ENCODE assay signal across 14 cellular contexts in the genomic region with DNA sequence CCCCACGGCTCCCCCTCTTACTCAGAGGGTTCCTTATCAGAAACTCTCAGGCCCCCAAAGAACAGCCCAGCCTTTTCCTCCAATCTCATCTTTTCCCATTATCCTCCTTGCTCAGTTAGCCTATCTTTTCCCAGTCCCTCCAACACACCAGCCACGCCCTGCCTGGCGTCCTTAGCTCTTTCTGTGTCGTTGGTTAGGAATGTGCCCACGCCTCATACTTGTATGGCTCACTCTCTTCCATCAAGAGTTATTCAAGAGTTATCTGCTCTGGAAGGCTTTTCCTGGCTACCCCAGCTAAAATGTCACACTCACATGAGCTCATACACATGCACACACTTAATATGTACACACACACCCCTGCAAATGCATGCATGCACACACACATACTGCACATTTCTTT. TPM values are rescaled to one million over a fixed set of nuclear protein-coding genes. Genes with fewer than 3 reads are reported as not detected.
DNase-seq lines count a peak whose midpoint lies in the region; ATAC-seq and TF ChIP-seq lines count a peak whose summit lies in the region.
"Had no signal": no experiment of that assay in that cellular context is flagged by ENCODE, and none has a peak within 500 bp of the region (broad histone marks: within the 10 kb centered on the region; RNA-seq: fewer than 3 reads in every experiment).

No MANE protein-coding gene starts in this region.

- no peak overlapping the region for H3K27ac ChIP-seq in RWPE2 (ENCODE audit: poor library complexity, severe bottlenecking)
- H3K27ac ChIP-seq in thyroid gland: peak overlapping the region in 1 of 3 donors; percentile 45
- H3K27ac ChIP-seq in esophagus muscularis mucosa (replicated peaks in 1 of 4): no peak overlapping the region
- H3K27ac ChIP-seq: gastrocnemius medialis, KMS-11 had no signal

- H3K4me3 ChIP-seq in RWPE2 (ENCODE audit: severe bottlenecking) (no peak overlapping the region), foreskin fibroblast (ENCODE audit: low read depth in 1 of 2, low read length in 2 of 2) (no peak overlapping the region), thyroid gland (replicated peaks in 1 of 3) (no peak overlapping the region), esophagus muscularis mucosa (no peak overlapping the region)
- H3K4me3 ChIP-seq: gastrocnemius medialis, GM12878 had no signal

- peak; percentile 89 for ATAC-seq in RWPE2 (ENCODE audit: low read depth)
- ATAC-seq in sciatic nerve: no peak
- ATAC-seq: gastrocnemius medialis, GM12878, natural killer cell, T-cell had no signal

- H3K9me3 ChIP-seq in RWPE2 (ENCODE audit: severe bottlenecking): no peaks in the 10 kb centered on the region
- H3K9me3 ChIP-seq in thyroid gland: no peaks in the 10 kb centered on the region
- H3K9me3 ChIP-seq in esophagus muscularis mucosa: no peaks in the 10 kb centered on the region
- H3K9me3 ChIP-seq: gastrocnemius medialis had no signal

- DNase-seq in HCEC 1CT (peak; percentile 29), RWPE2 (ENCODE audit: low spot score) (no peak), foreskin fibroblast (peak; percentile 40 to 74), thyroid gland (peak; percentile 45 to 56), hypothalamus (lab: John Stamatoyannopoulos, UW) (no peak), esophagus muscularis mucosa (ENCODE audit: extremely low spot score) (no peak), sciatic nerve (ENCODE audit: low spot score) (no peak)
- DNase-seq: activated CD4-positive, alpha-beta T cell treated with anti-CD3 and anti-CD28 coated beads for 1 hour; activated T-cell treated with anti-CD3 and anti-CD28 coated beads for 4 hours; gastrocnemius medialis; natural killer cell; T-cell had no signal

- no peak for TF ChIP-seq EP300 in esophagus muscularis mucosa (IDR thresholded peaks at IDR 0.05)

- H3K4me1 ChIP-seq in RWPE2 (ENCODE audit: insufficient read depth, poor library complexity, severe bottlenecking) (peaks cover 16% of the 10 kb centered on the region), thyroid gland (peaks cover 4 to 24% of the 10 kb centered on the region in 2 donors), esophagus muscularis mucosa (no peaks in the 10 kb centered on the region)
- H3K4me1 ChIP-seq: gastrocnemius medialis had no signal

- H3K36me3 ChIP-seq in RWPE2 (ENCODE audit: low read depth) (no peaks in the 10 kb centered on the region), thyroid gland (no peaks in the 10 kb centered on the region), esophagus muscularis mucosa (no peaks in the 10 kb centered on the region)
- H3K36me3 ChIP-seq: gastrocnemius medialis had no signal

- TF ChIP-seq CTCF in RWPE2 (IDR thresholded peaks at IDR 0.05; ENCODE audit: poor library complexity, severe bottlenecking): no peak
- TF ChIP-seq CTCF in foreskin fibroblast (IDR thresholded peaks at IDR 0.05; ENCODE audit: low read depth, low read length): no peak
- no peak for TF ChIP-seq CTCF in thyroid gland (IDR thresholded peaks at IDR 0.05)
- no peak for TF ChIP-seq CTCF in esophagus muscularis mucosa (IDR thresholded peaks at IDR 0.05)

- no peaks in the 10 kb centered on the region for H3K27me3 ChIP-seq in RWPE2 (ENCODE audit: insufficient read depth, poor library complexity, severe bottlenecking)
- no peaks in the 10 kb centered on the region for H3K27me3 ChIP-seq in thyroid gland
- H3K27me3 ChIP-seq in esophagus muscularis mucosa: peaks cover 0 to 32% (median 0%) of the 10 kb centered on the region in 4 donors

- no peak for TF ChIP-seq POLR2A in thyroid gland (IDR thresholded peaks at IDR 0.05)
- no peak for TF ChIP-seq POLR2A in esophagus muscularis mucosa (IDR thresholded peaks at IDR 0.05; ENCODE audit: low read depth)

- intact Hi-C loops in thyroid gland (cut with DNase I) (no loop called here), esophagus muscularis mucosa (cut with DNase I) (no loop called here), sciatic nerve (cut with DNase I) (no loop called here)

- WGBS in thyroid gland, 2 donors: 35 to 45% methylated on average over 5 of the region's 5 CpGs
- 63% methylated on average over 5 of the region's 5 CpGs for WGBS in esophagus muscularis mucosa

RNA-seq across cellular contexts. Expression of gene SLC2A10, which starts 37.5 kb away (rescaled TPM):
- total RNA-seq in thyroid gland: 10 to 100 TPM; 33.7 to 53.0 (median 51.1) TPM
- 10 to 100 TPM in 3 of 4 donors, 1 to 10 TPM in 1; 9.6 to 27.0 (median 15.3) TPM for total RNA-seq in esophagus muscularis mucosa
- 14.7 TPM for total RNA-seq in sciatic nerve
- total RNA-seq: GM12878 had no signal

RNA-seq across cellular contexts. Expression of gene TP53RK, which starts 57.7 kb away (rescaled TPM):
- 10 to 100 TPM; 20.2 to 49.6 (median 36.1) TPM for total RNA-seq in thyroid gland
- 10 to 100 TPM; 19.9 to 22.2 (median 21.0) TPM for total RNA-seq in esophagus muscularis mucosa
- 10.4 TPM for total RNA-seq in sciatic nerve

Comparison
In these comparisons a context has a peak if more than half of its experiments do, and no peak if none do; other contexts are left out.
1. DNase-seq: peak in HCEC 1CT (single experiment), foreskin fibroblast (2 of 2) and thyroid gland (2 of 2); none in RWPE2 (single experiment), hypothalamus (0 of 51), esophagus muscularis mucosa (single experiment) and sciatic nerve (single experiment).